ENCODE assay signal across 1 cellular context in genomic region chr17:73324711-73325526, GRCh38.
TF ChIP-seq lines count a peak whose summit lies in the region.

No MANE protein-coding gene starts in this region.

TF ChIP-seq in H1, 55 proteins besides CTCF, POLR2A, EP300 and RAD21:
- no peak for TF ChIP-seq POU5F1 (IDR thresholded peaks at IDR 0.05; ENCODE audit: low read depth, low read length)
- no peak for TF ChIP-seq KDM1A (IDR thresholded peaks at IDR 0.05; ENCODE audit: borderline replicate concordance, low read length)
- no peak for TF ChIP-seq EZH2 (IDR thresholded peaks at IDR 0.05; ENCODE audit: low read depth, low read length, severe bottlenecking)
- no peak for TF ChIP-seq ZNF274 (IDR thresholded peaks at IDR 0.05; ENCODE audit: borderline replicate concordance, extremely low read depth, low read length)
- TF ChIP-seq, protein P1, sequence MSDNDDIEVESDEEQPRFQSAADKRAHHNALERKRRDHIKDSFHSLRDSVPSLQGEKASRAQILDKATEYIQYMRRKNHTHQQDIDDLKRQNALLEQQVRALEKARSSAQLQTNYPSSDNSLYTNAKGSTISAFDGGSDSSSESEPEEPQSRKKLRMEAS (IDR thresholded peaks at IDR 0.05), result no peak
- no peak for TF ChIP-seq MAFK (IDR thresholded peaks at IDR 0.05; ENCODE audit: low read depth, low read length)
- no peak for TF ChIP-seq CHD1 (IDR thresholded peaks at IDR 0.05; ENCODE audit: low read depth, low read length)
- TF ChIP-seq RXRA (IDR thresholded peaks at IDR 0.05; ENCODE audit: insufficient read depth, low read depth, low read length), result no peak
- TF ChIP-seq RNF2 (IDR thresholded peaks at IDR 0.05; ENCODE audit: borderline replicate concordance, low read depth, low read length, missing control alignments, poor library complexity, severe bottlenecking), result no peak
- TF ChIP-seq GTF2F1 (IDR thresholded peaks at IDR 0.05; ENCODE audit: borderline replicate concordance, low read depth, low read length), result no peak
- TF ChIP-seq HDAC2 (IDR thresholded peaks at IDR 0.05; ENCODE audit: borderline replicate concordance in 1 of 2, low read depth in 2 of 2, low read length in 2 of 2), result no peak
- TF ChIP-seq CEBPB (IDR thresholded peaks at IDR 0.05; ENCODE audit: low read depth, low read length), result no peak
